13 cellular contexts compared by ENCODE assay signal in genomic region chr20:37755665-37756064, GRCh38.
DNase-seq lines count a peak whose midpoint lies in the region; ATAC-seq and TF ChIP-seq lines count a peak whose summit lies in the region.
"Had no signal": no experiment of that assay in that cellular context is flagged by ENCODE, and none has a peak within 500 bp of the region (broad histone marks: within the 10 kb centered on the region; RNA-seq: fewer than 3 reads in every experiment).

No MANE protein-coding gene starts in this region.

- H2AFZ ChIP-seq in OCI-LY7 (ENCODE audit: low read length) (no peak overlapping the region), neural progenitor cell (replicated peaks) (no peak overlapping the region)

- H3K27ac ChIP-seq in OCI-LY7 (ENCODE audit: low read depth, low read length, poor library complexity, severe bottlenecking) (no peak overlapping the region), neural progenitor cell (no peak overlapping the region)
- H3K27ac ChIP-seq: pancreas, tibial nerve had no signal

- no peak overlapping the region for H3K27ac Mint-ChIP-seq in neural progenitor cell
- H3K27ac Mint-ChIP-seq: activated CD8-positive, alpha-beta T cell treated with anti-CD3 and anti-CD28 coated beads for 36 hours; activated naive CD8-positive, alpha-beta T cell treated with anti-CD3 and anti-CD28 coated beads, Interleukin-2, amount 10 ng/mL, durations not matched to agents 7 days and 5 days had no signal

- H3K4me1 ChIP-seq in OCI-LY7 (ENCODE audit: insufficient read depth, low read length, poor library complexity, severe bottlenecking) (peaks cover 1% of the 10 kb centered on the region), neural progenitor cell (peaks cover 25% of the 10 kb centered on the region)
- H3K4me1 ChIP-seq: pancreas, tibial nerve had no signal

- ATAC-seq in GM21381 (IDR thresholded peaks at IDR 0.05; ENCODE audit: unreplicated experiment) (no peak), HG03521 (IDR thresholded peaks at IDR 0.05; ENCODE audit: unreplicated experiment) (no peak)
- ATAC-seq: activated CD8-positive, alpha-beta T cell treated with anti-CD3 and anti-CD28 coated beads for 36 hours; pancreas had no signal

- no peaks in the 10 kb centered on the region for H3K27me3 ChIP-seq in neural progenitor cell
- H3K27me3 ChIP-seq: pancreas, tibial nerve had no signal

- no peaks in the 10 kb centered on the region for H3K79me2 ChIP-seq in OCI-LY7 (ENCODE audit: insufficient read depth, low read depth, low read length)
- H3K79me2 ChIP-seq in neural progenitor cell (ENCODE audit: low read depth): no peaks in the 10 kb centered on the region

- peaks cover 24% of the 10 kb centered on the region for H3F3A ChIP-seq in neural progenitor cell (ENCODE audit: low read depth)

- H3K27me3 Mint-ChIP-seq in neural progenitor cell (ENCODE audit: insufficient read depth, low read depth): no peaks in the 10 kb centered on the region
- H3K27me3 Mint-ChIP-seq: activated CD8-positive, alpha-beta T cell treated with anti-CD3 and anti-CD28 coated beads for 36 hours; activated naive CD8-positive, alpha-beta T cell treated with anti-CD3 and anti-CD28 coated beads, Interleukin-2, amount 10 ng/mL, durations not matched to agents 7 days and 5 days had no signal

- no peaks in the 10 kb centered on the region for H3K9me3 Mint-ChIP-seq in neural progenitor cell
- H3K9me3 Mint-ChIP-seq: activated CD8-positive, alpha-beta T cell treated with anti-CD3 and anti-CD28 coated beads for 36 hours; activated naive CD8-positive, alpha-beta T cell treated with anti-CD3 and anti-CD28 coated beads, Interleukin-2, amount 10 ng/mL, durations not matched to agents 7 days and 5 days had no signal

- peak; percentile 10 for DNase-seq in ELF-1 (ENCODE audit: low read depth, low spot score)
- no peak for DNase-seq in OCI-LY7 (ENCODE audit: low spot score)
- DNase-seq in fibroblast of gingiva (ENCODE audit: low read depth): peak; percentile 11
- peak; percentile 22 for DNase-seq in neural progenitor cell (ENCODE audit: low spot score)
- no peak for DNase-seq in stimulated activated CD4-positive, alpha-beta T cell treated with anti-CD3 and anti-CD28 coated beads, Interleukin-1b, Interleukin-23, amount 100 ng/mL, for 48 hours
- DNase-seq in stimulated activated CD4-positive, alpha-beta T cell treated with anti-CD3 and anti-CD28 coated beads, Interleukin-2, amount 100 ng/mL, for 24 hours: no peak
- DNase-seq: activated CD8-positive, alpha-beta T cell treated with anti-CD3 and anti-CD28 coated beads for 36 hours; activated naive CD8-positive, alpha-beta T cell treated with anti-CD3 and anti-CD28 coated beads, Interleukin-2, amount 10 ng/mL, durations not matched to agents 7 days and 5 days; DND-41; pancreas had no signal

- intact Hi-C loops in OCI-LY7 (cut with micrococcal nuclease; ENCODE audit: unreplicated experiment): no loop called here

- CTCF ChIA-PET in OCI-LY7 (lab: Charles Lee; ENCODE audit: unreplicated experiment): no interaction called here

- BruUV-seq in OCI-LY7 (replicated peaks; lab: Mats Ljungman, UMichigan): no TSS peak

- POLR2A ChIA-PET in OCI-LY7 (lab: Charles Lee): interaction anchor here (0.7 to 1.5 kb wide), 3 partner anchors 20 to 240 kb away, joined by 3 read pairs; no protein-coding TSS in a partner anchor

- no peaks in the 10 kb centered on the region for H4K20me1 ChIP-seq in OCI-LY7 (ENCODE audit: insufficient read depth, low read length)
- peaks cover 5% of the 10 kb centered on the region for H4K20me1 ChIP-seq in neural progenitor cell (ENCODE audit: low read depth)

- peaks cover 12% of the 10 kb centered on the region for H3K36me3 Mint-ChIP-seq in neural progenitor cell

- TF ChIP-seq CTCF in OCI-LY7 (conservative IDR thresholded peaks at IDR 0.05; ENCODE audit: low read length): 0 out of 2 replicates have a peak, but pooled peaks have one; percentile 10
- TF ChIP-seq CTCF in neural progenitor cell (IDR thresholded peaks at IDR 0.05): peak; percentile 35

- H3K4me3 ChIP-seq in OCI-LY7 (ENCODE audit: low read depth, low read length, poor library complexity, severe bottlenecking) (no peak overlapping the region), neural progenitor cell (no peak overlapping the region)
- H3K4me3 ChIP-seq: pancreas, tibial nerve had no signal

- H3K9me2 ChIP-seq in OCI-LY7 (ENCODE audit: insufficient read depth, low read length): no peaks in the 10 kb centered on the region

- peaks cover 17% of the 10 kb centered on the region for H3K36me3 ChIP-seq in OCI-LY7 (ENCODE audit: insufficient read depth, low read length)
- H3K36me3 ChIP-seq in neural progenitor cell: no peaks in the 10 kb centered on the region

- no peak overlapping the region for H3K4me3 Mint-ChIP-seq in neural progenitor cell
- H3K4me3 Mint-ChIP-seq: activated CD8-positive, alpha-beta T cell treated with anti-CD3 and anti-CD28 coated beads for 36 hours; activated naive CD8-positive, alpha-beta T cell treated with anti-CD3 and anti-CD28 coated beads, Interleukin-2, amount 10 ng/mL, durations not matched to agents 7 days and 5 days had no signal

- peak overlapping the region; percentile 10 for H3K9ac ChIP-seq in neural progenitor cell

- H3K4me1 Mint-ChIP-seq in neural progenitor cell: peaks cover 18% of the 10 kb centered on the region

- no peak overlapping the region for H3K4me2 ChIP-seq in OCI-LY7 (ENCODE audit: low read length)
- H3K4me2 ChIP-seq in neural progenitor cell: no peak overlapping the region

- H3K9me3 ChIP-seq in OCI-LY7 (ENCODE audit: low read length): no peaks in the 10 kb centered on the region
- no peaks in the 10 kb centered on the region for H3K9me3 ChIP-seq in neural progenitor cell (ENCODE audit: low read depth)
- H3K9me3 ChIP-seq: pancreas, tibial nerve had no signal

Comparison
In these comparisons a context has a peak if more than half of its experiments do, and no peak if none do; other contexts are left out.
1. DNase-seq: peak in ELF-1 (single experiment), fibroblast of gingiva (single experiment) and neural progenitor cell (single experiment); none in OCI-LY7 (single experiment), stimulated activated CD4-positive, alpha-beta T cell treated with anti-CD3 and anti-CD28 coated beads, Interleukin-1b, Interleukin-23, amount 100 ng/mL, for 48 hours (single experiment) and stimulated activated CD4-positive, alpha-beta T cell treated with anti-CD3 and anti-CD28 coated beads, Interleukin-2, amount 100 ng/mL, for 24 hours (0 of 2).